In the genomic region with DNA sequence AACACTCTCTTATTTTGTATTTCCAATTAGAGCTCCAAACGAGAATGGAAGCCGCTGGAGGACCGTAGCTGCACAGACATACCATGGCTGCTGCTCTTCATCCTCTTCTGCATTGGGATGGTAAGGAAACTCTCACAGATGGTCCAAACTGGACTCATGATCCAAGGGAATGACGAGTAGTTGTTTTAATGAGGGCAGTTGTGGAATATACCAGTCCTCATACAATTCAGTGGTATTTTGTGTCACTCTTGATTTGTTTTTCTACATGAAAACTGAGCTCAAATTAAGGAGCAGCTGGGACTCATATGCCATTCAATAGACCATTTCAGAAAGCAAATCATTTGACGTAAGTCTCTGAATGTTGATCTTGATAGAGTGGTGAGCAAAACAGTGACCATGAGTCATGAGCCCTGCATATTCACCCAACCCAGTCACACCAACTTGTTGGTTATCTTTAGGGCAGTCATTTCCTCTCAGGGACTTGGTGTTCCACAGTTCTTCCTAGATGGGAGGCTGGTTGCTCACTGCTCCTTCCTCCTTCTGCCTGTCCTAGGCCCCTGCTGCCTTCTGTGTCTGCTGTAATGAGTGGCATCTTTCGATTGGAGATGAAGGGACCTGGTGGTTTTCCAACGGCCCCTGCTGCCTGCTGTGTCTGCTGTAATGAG, we compare ENCODE assay signal across 8 cellular contexts. TPM values are rescaled to one million over a fixed set of nuclear protein-coding genes. Genes with fewer than 3 reads are reported as not detected.
A peak's percentile ranks its signal among the peaks of the same experiment; 100 is the strongest.
DNase-seq lines count a peak whose midpoint lies in the region; ATAC-seq, FAIRE-seq and TF ChIP-seq lines count a peak whose summit lies in the region.

No MANE protein-coding gene starts in this region.

- no peak for TF ChIP-seq CTCF in AG09309 (IDR thresholded peaks at IDR 0.05; ENCODE audit: control insufficient read depth, insufficient read depth, low read depth, low read length, missing control alignments)
- no peak for TF ChIP-seq CTCF in mammary epithelial cell (conservative IDR thresholded peaks at IDR 0.05 in 1 of 2, IDR thresholded peaks at IDR 0.05 in 1 of 2; ENCODE audit: extremely low read depth in 1 of 2, insufficient read depth in 1 of 2, low read depth in 1 of 2, low read length in 2 of 2)
- TF ChIP-seq CTCF in lung (IDR thresholded peaks at IDR 0.05; ENCODE audit: control extremely low read depth, extremely low read depth): no peak
- no peak for TF ChIP-seq CTCF in mesothelial cell of epicardium (IDR thresholded peaks at IDR 0.05; ENCODE audit: unreplicated experiment)

- H3K79me2 ChIP-seq in mammary epithelial cell (ENCODE audit: insufficient read depth, low read length): peaks cover 26% of the 10 kb centered on the region

- in situ Hi-C loops in mammary epithelial cell (cut with MboI; ENCODE audit: low sequenced_read_pairs in 2 of 2): no loop called here

- peaks cover 20% of the 10 kb centered on the region for H3K4me1 Mint-ChIP-seq in mesothelial cell of epicardium

- peaks cover 7% of the 10 kb centered on the region for H3K9me3 Mint-ChIP-seq in mesothelial cell of epicardium

- peak overlapping the region; percentile 72 for H2AFZ ChIP-seq in mammary epithelial cell (ENCODE audit: low read depth, low read length)

- peaks cover 34% of the 10 kb centered on the region for H3K4me1 ChIP-seq in mammary epithelial cell (ENCODE audit: insufficient read depth, low read length)
- H3K4me1 ChIP-seq in lung (ENCODE audit: control insufficient read depth in 2 of 2, insufficient read depth in 2 of 2, low read length in 2 of 2): peaks cover 0 to 4% of the 10 kb centered on the region in 2 donors

- FAIRE-seq in HTR-8/SVneo (lab: Jason Lieb, UNC): no peak

- dilution Hi-C loops in mammary epithelial cell (cut with HindIII; ENCODE audit: low sequenced_read_pairs): no loop called here

- no peaks in the 10 kb centered on the region for H3K27me3 ChIP-seq in mammary epithelial cell (ENCODE audit: insufficient read depth, low read length)
- H3K27me3 ChIP-seq in lung (ENCODE audit: control insufficient read depth, insufficient read depth): no peaks in the 10 kb centered on the region

- H3K4me3 ChIP-seq in AG09309 (ENCODE audit: control insufficient read depth, low read depth, low read length) (no peak overlapping the region), mammary epithelial cell (replicated peaks in 1 of 3; ENCODE audit: insufficient read depth in 1 of 3, low read depth in 2 of 3, low read length in 3 of 3) (no peak overlapping the region), lung (no peak overlapping the region)

- CTCF ChIA-PET in mammary epithelial cell (lab: Charles Lee; ENCODE audit: low non-redundant PET): no interaction called here

- H3K36me3 ChIP-seq in mammary epithelial cell (ENCODE audit: insufficient read depth, low read length) (peaks cover 2% of the 10 kb centered on the region), lung (ENCODE audit: control insufficient read depth in 2 of 2, insufficient read depth in 2 of 2, low read length in 2 of 2) (no peaks in the 10 kb centered on the region)

- H3K9ac ChIP-seq in mammary epithelial cell (ENCODE audit: insufficient read depth, low read length): peak overlapping the region; percentile 25

- H4K20me1 ChIP-seq in mammary epithelial cell (ENCODE audit: insufficient read depth, low read length): no peaks in the 10 kb centered on the region

- WGBS in mammary epithelial cell (ENCODE audit: low coverage, missing lambda C conversion rate): 87% methylated on average over 7 of the region's 7 CpGs
- WGBS in lung, 2 donors: 76 to 77% methylated on average over 7 of the region's 7 CpGs

- BruUV-seq in mammary epithelial cell (replicated peaks; lab: Mats Ljungman, UMichigan): no TSS peak

- intact Hi-C loops in mammary epithelial cell (cut with micrococcal nuclease): no loop called here

- H3K4me3 Mint-ChIP-seq in mesothelial cell of epicardium: no peak overlapping the region

- DNase-seq in AG09309 (ENCODE audit: low read depth) (peak; percentile 89), HTR-8/SVneo (ENCODE audit: insufficient read length, low spot score) (peak; percentile 67), mammary epithelial cell (peak; percentile 95), lung (ENCODE audit: low spot score) (no peak), GF-D8 (lab: John Stamatoyannopoulos, UW) (no peak), mesothelial cell of epicardium (ENCODE audit: low spot score in 2 of 2, unreplicated experiment in 2 of 2) (no peak)
- no peak for DNase-seq in stimulated activated CD4-positive, alpha-beta T cell treated with anti-CD3 and anti-CD28 coated beads, Interleukin-2, amount 100 ng/mL, for 48 hours

- peak overlapping the region; percentile 74 for H3K27ac ChIP-seq in mammary epithelial cell (ENCODE audit: insufficient read depth, low read depth, low read length)
- peak overlapping the region in 1 of 2 donors; percentile 72 for H3K27ac ChIP-seq in lung (ENCODE audit: low read depth in 1 of 2, low read length in 1 of 2)

- no peak overlapping the region for H3K27ac Mint-ChIP-seq in mesothelial cell of epicardium

- no peaks in the 10 kb centered on the region for H3K9me3 ChIP-seq in mammary epithelial cell (replicated peaks; ENCODE audit: insufficient read depth, low read length)
- H3K9me3 ChIP-seq in lung (ENCODE audit: control insufficient read depth in 2 of 2, insufficient read depth in 1 of 2, low read length in 1 of 2): no peaks in the 10 kb centered on the region

- ATAC-seq in lung (ENCODE audit: insufficient read depth, low FRiP score): peak; percentile 67
- no peak for ATAC-seq in GM18511 (IDR thresholded peaks at IDR 0.05; ENCODE audit: unreplicated experiment)

- H3K36me3 Mint-ChIP-seq in mesothelial cell of epicardium: peaks cover 26% of the 10 kb centered on the region

- no peaks in the 10 kb centered on the region for H3K27me3 Mint-ChIP-seq in mesothelial cell of epicardium (ENCODE audit: low read depth)

- no peak overlapping the region for H3K4me2 ChIP-seq in mammary epithelial cell (ENCODE audit: insufficient read depth, low read depth, low read length)

RNA-seq across cellular contexts. Expression of gene SLC44A1, which starts 54.9 kb away (rescaled TPM):
- total RNA-seq in mammary epithelial cell (10 to 100 TPM; 29.1 to 35.7 TPM), lung (10 to 100 TPM; 49.0 to 61.7 TPM), mesothelial cell of epicardium (47.5 to 49.0 TPM (median 48.5 TPM) in 3 replicates)
- polyA plus RNA-seq in mammary epithelial cell (19.0 TPM), lung (10 to 100 TPM; 13.0 to 18.6 TPM)
- 77.1 TPM for polyA minus RNA-seq in mammary epithelial cell

Comparison
In these comparisons a context has a peak if more than half of its experiments do, and no peak if none do; other contexts are left out.
1. DNase-seq: peak in AG09309 (single experiment), HTR-8/SVneo (single experiment) and mammary epithelial cell (single experiment); none in lung (single experiment), GF-D8 (single experiment), mesothelial cell of epicardium (0 of 2) and stimulated activated CD4-positive, alpha-beta T cell treated with anti-CD3 and anti-CD28 coated beads, Interleukin-2, amount 100 ng/mL, for 48 hours (0 of 2).